ENCODE assay signal across 8 cellular contexts in the genomic region with DNA sequence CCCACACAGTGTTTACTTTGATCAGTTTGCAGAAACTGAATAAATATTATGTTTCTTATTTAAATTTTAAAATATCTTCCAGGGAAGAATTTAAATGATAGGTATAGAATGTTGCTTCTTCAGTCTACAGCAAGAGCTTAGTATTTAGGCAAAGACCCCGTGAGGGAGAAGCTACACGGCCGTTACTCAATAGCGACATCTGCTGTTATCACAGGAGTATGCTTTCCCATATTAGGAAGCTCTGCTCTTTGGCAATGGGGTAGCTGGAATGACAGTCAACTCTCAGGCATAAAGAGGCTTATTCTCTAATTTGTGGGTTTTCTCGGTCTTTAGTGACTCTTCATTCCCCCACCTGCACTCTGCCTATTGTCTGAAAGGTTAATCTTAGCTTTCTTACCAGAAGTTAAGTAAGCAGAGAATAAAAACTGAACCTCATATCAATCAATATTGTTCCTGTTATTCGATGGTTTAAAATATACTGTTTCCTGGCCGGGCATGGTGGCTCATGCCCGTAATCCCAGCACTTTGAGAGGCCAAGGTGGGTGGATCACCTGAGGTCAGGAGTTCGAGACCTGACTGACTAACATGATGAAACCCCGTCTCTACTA. TPM values are rescaled to one million over a fixed set of nuclear protein-coding genes. Genes with fewer than 3 reads are reported as not detected.
DNase-seq lines count a peak whose midpoint lies in the region; ATAC-seq and TF ChIP-seq lines count a peak whose summit lies in the region.

No MANE protein-coding gene starts in this region.

- H3K9ac ChIP-seq in Karpas-422 (ENCODE audit: low read length) (no peak overlapping the region), PC-3 (ENCODE audit: low read length) (no peak overlapping the region)

- H3K79me2 ChIP-seq in Karpas-422 (ENCODE audit: low read length) (no peaks in the 10 kb centered on the region), PC-3 (ENCODE audit: low read length) (no peaks in the 10 kb centered on the region)

- in situ Hi-C loops in astrocyte of the cerebellum (cut with HindIII; ENCODE audit: low sequenced_read_pairs), result no loop called here

- no TSS peak for BruUV-seq in PC-3 (replicated peaks; lab: Mats Ljungman, UMichigan)

- H4K20me1 ChIP-seq in Karpas-422 (ENCODE audit: insufficient read depth, low read depth, low read length) (no peaks in the 10 kb centered on the region), PC-3 (ENCODE audit: low read length) (no peaks in the 10 kb centered on the region)

- DNase-seq in COR-L47 (lab: John Stamatoyannopoulos, UW) (peak; percentile 59), Karpas-422 (peak; percentile 88), PC-3 (peak; percentile 72), astrocyte of the cerebellum (ENCODE audit: low read depth) (peak; percentile 72), hepatic stellate cell (ENCODE audit: low spot score) (peak; percentile 65), sigmoid colon (peak; percentile 74)

- H2AFZ ChIP-seq in Karpas-422 (ENCODE audit: low read length), result no peak overlapping the region
- no peak overlapping the region for H2AFZ ChIP-seq in PC-3 (ENCODE audit: low read length)

- ATAC-seq in GM19324 (IDR thresholded peaks at IDR 0.05; ENCODE audit: low FRiP score, unreplicated experiment), result peak; percentile 54
- ATAC-seq in PC-3, result peak; percentile 59
- ATAC-seq in GM18873 (IDR thresholded peaks at IDR 0.05; ENCODE audit: low FRiP score, unreplicated experiment), result no peak

- H3K9me3 ChIP-seq in Karpas-422 (ENCODE audit: low read length) (no peaks in the 10 kb centered on the region), PC-3 (ENCODE audit: low read length) (no peaks in the 10 kb centered on the region), sigmoid colon (no peaks in the 10 kb centered on the region)

- H3K27ac ChIP-seq in Karpas-422 (ENCODE audit: low read length) (no peak overlapping the region), PC-3 (ENCODE audit: low read length) (no peak overlapping the region), sigmoid colon (no peak overlapping the region)

- no peak for TF ChIP-seq POLR2A in sigmoid colon (IDR thresholded peaks at IDR 0.05)

- H3K4me3 ChIP-seq in Karpas-422 (ENCODE audit: low read length), result no peak overlapping the region
- no peak overlapping the region for H3K4me3 ChIP-seq in PC-3 (ENCODE audit: low read length)
- no peak overlapping the region for H3K4me3 ChIP-seq in astrocyte of the cerebellum (ENCODE audit: low read depth, low read length)
- no peak overlapping the region for H3K4me3 ChIP-seq in sigmoid colon

- H3K27me3 ChIP-seq in Karpas-422 (ENCODE audit: low read length) (no peaks in the 10 kb centered on the region), PC-3 (ENCODE audit: low read length) (no peaks in the 10 kb centered on the region), sigmoid colon (no peaks in the 10 kb centered on the region)

- H3K4me1 ChIP-seq in Karpas-422 (ENCODE audit: low read length), result no peaks in the 10 kb centered on the region
- no peaks in the 10 kb centered on the region for H3K4me1 ChIP-seq in PC-3 (ENCODE audit: insufficient read depth, low read length)
- H3K4me1 ChIP-seq in sigmoid colon, result no peaks in the 10 kb centered on the region

- POLR2A ChIA-PET in PC-3 (lab: Charles Lee; ENCODE audit: unreplicated experiment), result no interaction called here

- WGBS in sigmoid colon, 2 donors, result 34 to 35% methylated on average over 10 of the region's 10 CpGs

- no peaks in the 10 kb centered on the region for H3K9me2 ChIP-seq in Karpas-422 (replicated peaks; ENCODE audit: insufficient read depth, low read length)
- H3K9me2 ChIP-seq in PC-3 (replicated peaks; ENCODE audit: low read length), result no peaks in the 10 kb centered on the region

- intact Hi-C loops in PC-3 (cut with micrococcal nuclease), result loop anchor here (1.0 to 2.0 kb wide), 4 partner anchors 201 to 565 kb away; no protein-coding TSS in a partner anchor
- intact Hi-C loops in sigmoid colon (cut with DNase I), result loop anchor here (5.0 kb wide), 1 partner anchor 579 kb away; a partner anchor contains a TSS

- H3K36me3 ChIP-seq in Karpas-422 (ENCODE audit: insufficient read depth, low read length) (no peaks in the 10 kb centered on the region), PC-3 (ENCODE audit: low read depth, low read length) (no peaks in the 10 kb centered on the region), sigmoid colon (no peaks in the 10 kb centered on the region)

- CTCF ChIA-PET in PC-3 (lab: Charles Lee), result interaction anchor here (0.5 to 1.1 kb wide), 17 partner anchors 14 to 565 kb away, joined by 3 to 7 read pairs (median 4); a partner anchor contains a TSS

- TF ChIP-seq CTCF in PC-3 (conservative IDR thresholded peaks at IDR 0.05; ENCODE audit: low read depth, low read length) (peak; percentile 77), astrocyte of the cerebellum (IDR thresholded peaks at IDR 0.05; ENCODE audit: low read depth, low read length, missing control alignments) (peak; percentile 96), sigmoid colon (IDR thresholded peaks at IDR 0.05) (peak; percentile 64 to 87 (median 74))

- no peaks in the 10 kb centered on the region for H3F3A ChIP-seq in PC-3 (ENCODE audit: low read length, unreplicated experiment)

- no peak overlapping the region for H3K4me2 ChIP-seq in Karpas-422 (ENCODE audit: low read depth, low read length, poor library complexity, severe bottlenecking)
- no peak overlapping the region for H3K4me2 ChIP-seq in PC-3 (ENCODE audit: low read length)

- TF ChIP-seq EP300 in sigmoid colon (IDR thresholded peaks at IDR 0.05), result no peak

RNA-seq across cellular contexts. Expression of a gene that starts 13.2 kb away (rescaled TPM):
- not detected in 2 replicates for total RNA-seq in Karpas-422 (2014; rRNA removed; shearing (Covaris generic); ENCODE audit: low replicate concordance)
- total RNA-seq in PC-3 (2014; rRNA removed) (7.8 TPM in 2 replicates), sigmoid colon (10 to 100 TPM; 41.7 to 69.2 (median 55.2) TPM)
- polyA plus RNA-seq in sigmoid colon, result 10 to 100 TPM in 2 of 3 donors, 1 to 10 TPM in 1; 2.5 to 16.8 (median 11.6) TPM

RNA-seq across cellular contexts. Expression of a gene that starts 39.3 kb away (rescaled TPM):
- total RNA-seq in Karpas-422 (2014; rRNA removed; shearing (Covaris generic); ENCODE audit: low replicate concordance), result 30.6 and 31.6 TPM in 2 replicates
- total RNA-seq in PC-3 (2014; rRNA removed) (16.0 and 19.1 TPM in 2 replicates), sigmoid colon (10 to 100 TPM; 18.6 to 22.5 (median 19.3) TPM)
- 10 to 100 TPM in 2 of 3 donors, 1 to 10 TPM in 1; 8.6 to 13.6 (median 12.0) TPM for polyA plus RNA-seq in sigmoid colon
